In the genomic region with DNA sequence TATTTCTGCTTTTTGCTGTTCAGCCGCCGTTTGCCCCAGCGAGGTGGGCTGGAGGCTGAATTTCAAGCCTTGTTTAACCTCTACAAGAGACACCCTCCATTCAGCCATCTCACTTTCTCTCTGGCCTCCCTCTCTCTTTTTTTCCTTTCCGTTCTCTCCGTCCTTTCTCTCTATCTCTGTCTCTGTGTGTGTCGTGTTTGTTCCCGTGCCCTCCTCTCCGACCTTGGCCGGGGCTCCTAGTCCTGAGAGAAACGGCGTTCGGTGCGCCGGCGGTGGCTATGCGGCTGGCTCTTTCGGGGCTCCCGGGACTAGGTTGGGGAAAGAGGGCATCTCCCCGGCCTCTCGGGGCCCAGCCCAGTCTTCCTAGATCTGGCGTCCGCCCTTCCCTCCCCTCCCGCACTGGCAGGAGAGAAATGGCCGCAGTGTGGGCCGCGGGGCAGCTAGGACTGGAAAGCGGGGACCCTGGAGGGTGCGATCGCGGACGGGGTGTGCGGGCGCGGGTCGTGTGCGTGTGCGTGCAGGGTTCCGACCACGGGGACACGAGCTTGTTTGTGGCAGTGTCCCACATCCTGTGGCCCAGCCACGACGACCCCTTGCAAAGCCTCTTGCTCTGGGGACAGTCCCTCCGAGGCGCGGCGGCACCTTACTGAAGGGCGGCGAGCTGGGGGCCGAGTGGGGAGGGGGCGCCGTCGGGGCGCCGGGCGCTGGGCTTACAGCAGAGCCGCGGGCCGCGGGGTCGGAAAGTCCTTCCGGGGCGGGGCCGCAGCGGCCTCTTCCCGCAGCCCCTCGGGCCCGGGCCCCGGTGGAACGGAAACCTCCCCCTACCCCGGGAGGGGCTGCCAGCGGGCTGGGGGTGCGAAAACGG, we compare ENCODE assay signal across 12 cellular contexts. TPM values are rescaled to one million over a fixed set of nuclear protein-coding genes. Genes with fewer than 3 reads are reported as not detected.
DNase-seq lines count a peak whose midpoint lies in the region; TF ChIP-seq lines count a peak whose summit lies in the region.
"Had no signal": no experiment of that assay in that cellular context is flagged by ENCODE, and none has a peak within 500 bp of the region (broad histone marks: within the 10 kb centered on the region; RNA-seq: fewer than 3 reads in every experiment).

No MANE protein-coding gene starts in this region.

- no peak overlapping the region for H3K9ac ChIP-seq in HUES48 (ENCODE audit: low read depth, low read length)

- H3K27me3 Mint-ChIP-seq in CD8-positive, alpha-beta memory T cell = peaks cover 68 to 81% of the 10 kb centered on the region in 2 donors
- H3K27me3 Mint-ChIP-seq in neural crest cell (ENCODE audit: low read depth) = peaks cover 97% of the 10 kb centered on the region

- H3K4me3 ChIP-seq in CD8-positive, alpha-beta memory T cell (ENCODE audit: low read length) = no peak overlapping the region
- H3K4me3 ChIP-seq in HUES48 (ENCODE audit: low read depth, low read length) = peak overlapping the region; percentile 47; the same call in 1 of the 2 replicates
- peak overlapping the region; percentile 25 to 73 (median 60) for H3K4me3 ChIP-seq in dorsolateral prefrontal cortex

- H3K27ac ChIP-seq in CD8-positive, alpha-beta memory T cell (ENCODE audit: low read depth, low read length) = no peak overlapping the region
- H3K27ac ChIP-seq in HUES48 (ENCODE audit: low read depth, low read length) (no peak overlapping the region), dorsolateral prefrontal cortex (peak overlapping the region in 56 of 59 donors; percentile 29 to 91 (median 76))

- H3K4me1 ChIP-seq in CD8-positive, alpha-beta memory T cell (ENCODE audit: insufficient read depth, low read length) = peaks cover 19% of the 10 kb centered on the region
- H3K4me1 ChIP-seq in HUES48 (ENCODE audit: control insufficient read depth, insufficient read depth, low read length) = peaks cover 42% of the 10 kb centered on the region

- H3K9me3 ChIP-seq in CD8-positive, alpha-beta memory T cell (ENCODE audit: low read length) = no peaks in the 10 kb centered on the region
- no peaks in the 10 kb centered on the region for H3K9me3 ChIP-seq in HUES48 (ENCODE audit: control insufficient read depth, insufficient read depth, low read length)

- H3K27ac Mint-ChIP-seq in CD8-positive, alpha-beta memory T cell = peak overlapping the region in 3 of 8 donors; percentile 52 to 84 (median 63)
- no peak overlapping the region for H3K27ac Mint-ChIP-seq in neural crest cell (ENCODE audit: unreplicated experiment)

- CTCF ChIA-PET in CD8-positive, alpha-beta memory T cell (lab: Charles Lee) = interaction anchor here (2.5 kb wide), 1 partner anchor 23 kb away, joined by 8 read pairs; no protein-coding TSS in a partner anchor

- H3K4me1 Mint-ChIP-seq in CD8-positive, alpha-beta memory T cell = peaks cover 26 to 70% (median 40%) of the 10 kb centered on the region in 3 donors
- peaks cover 15% of the 10 kb centered on the region for H3K4me1 Mint-ChIP-seq in neural crest cell

- no peaks in the 10 kb centered on the region for H3K36me3 Mint-ChIP-seq in CD8-positive, alpha-beta memory T cell
- H3K36me3 Mint-ChIP-seq in neural crest cell (ENCODE audit: low read depth) = no peaks in the 10 kb centered on the region

- intact Hi-C loops in dorsolateral prefrontal cortex (cut with DNase I) = no loop called here

- peaks cover 0 to 3% (median 0%) of the 10 kb centered on the region in 5 donors for H3K9me3 Mint-ChIP-seq in CD8-positive, alpha-beta memory T cell
- H3K9me3 Mint-ChIP-seq in neural crest cell = no peaks in the 10 kb centered on the region

- no peaks in the 10 kb centered on the region for H3K36me3 ChIP-seq in CD8-positive, alpha-beta memory T cell (ENCODE audit: insufficient read depth, low read length)
- H3K36me3 ChIP-seq in HUES48 (ENCODE audit: control insufficient read depth, insufficient read depth, low read length) = no peaks in the 10 kb centered on the region

- H3K27me3 ChIP-seq in CD8-positive, alpha-beta memory T cell (ENCODE audit: insufficient read depth, low read length, poor library complexity, severe bottlenecking) = peaks cover 81% of the 10 kb centered on the region
- H3K27me3 ChIP-seq in HUES48 (ENCODE audit: control insufficient read depth, insufficient read depth, low read length) (peaks cover 100% of the 10 kb centered on the region), dorsolateral prefrontal cortex (peaks cover 0 to 97% (median 66%) of the 10 kb centered on the region in 45 donors)

- no peak for DNase-seq in CD8-positive, alpha-beta memory T cell
- peak in 1 of 10 donors; percentile 28 for DNase-seq in dorsolateral prefrontal cortex
- DNase-seq in neural crest cell (ENCODE audit: low read depth, low spot score) = no peak
- DNase-seq in stimulated activated CD4-positive, alpha-beta T cell treated with anti-CD3 and anti-CD28 coated beads, Interleukin-1b, Interleukin-23, amount 100 ng/mL, for 48 hours = no peak
- DNase-seq in NCI-H2081 (lab: John Stamatoyannopoulos, UW) = no peak
- DNase-seq in NCI-H446 treated with DMSO at 0.1 percent for 48 hours (lab: John Stamatoyannopoulos, UW) = no peak
- no peak for DNase-seq in NCI-H2107 treated with DMSO at 0.1 percent for 48 hours (lab: John Stamatoyannopoulos, UW; ENCODE audit: unreplicated experiment)
- DNase-seq: GDM1, NCI-H1092, RPMI8226 had no signal

- POLR2A ChIA-PET in CD8-positive, alpha-beta memory T cell (lab: Charles Lee) = no interaction called here

- peak overlapping the region; percentile 57 to 82 (median 79) for H3K4me3 Mint-ChIP-seq in CD8-positive, alpha-beta memory T cell
- peak overlapping the region; percentile 41 for H3K4me3 Mint-ChIP-seq in neural crest cell

- TF ChIP-seq CTCF in dorsolateral prefrontal cortex (IDR thresholded peaks at IDR 0.05 in 54 of 56, conservative IDR thresholded peaks at IDR 0.05 in 2 of 56; ENCODE audit: low read depth in 1 of 56, partially characterized antibody in 56 of 56) (no peak), neural crest cell (conservative IDR thresholded peaks at IDR 0.05) (no peak)

RNA-seq across cellular contexts. Expression of gene LHX2, which starts 5.7 kb away (rescaled TPM):
- total RNA-seq in CD8-positive, alpha-beta memory T cell = not detected
- not detected for polyA plus RNA-seq in CD8-positive, alpha-beta memory T cell
- total RNA-seq in dorsolateral prefrontal cortex (100 to 1,000 TPM in 8 of 120 experiments, 10 to 100 TPM in 112; 23.2 to 211 (median 64.6) TPM), neural crest cell (0.19 TPM in 1 of 2 replicates, not detected in the other)
- total RNA-seq: activated CD8-positive, alpha-beta memory T cell treated with anti-CD3 and anti-CD28 coated beads for 36 hours had no signal

Comparison
In these comparisons a context has a peak if more than half of its experiments do, and no peak if none do; other contexts are left out.
1. H3K27ac ChIP-seq: peak in dorsolateral prefrontal cortex (56 of 59); none in CD8-positive, alpha-beta memory T cell (single experiment) and HUES48 (single experiment).
2. RNA of gene LHX2, which starts 5.7 kb away (total RNA-seq): 23.2 to 211 TPM in dorsolateral prefrontal cortex; 0.19 TPM in neural crest cell and not detected in CD8-positive, alpha-beta memory T cell; every median in the first group is over 10 times any median in the second.